Comparison of ENCODE assay signal across 8 cellular contexts in genomic region chrX:71068052-71068918, GRCh38.
DNase-seq lines count a peak whose midpoint lies in the region; ATAC-seq lines count a peak whose summit lies in the region.

SNX12 (minus strand) TSS chrX:71068334; CDS start chrX:71068306, 28 bp downstream.

- ATAC-seq in GM19043 (IDR thresholded peaks at IDR 0.05; ENCODE audit: low read depth, unreplicated experiment) (peak; percentile 96), HG03354 (IDR thresholded peaks at IDR 0.05; ENCODE audit: poor library complexity, severe bottlenecking, unreplicated experiment) (peak; percentile 96)

- DNase-seq in AG20443 (ENCODE audit: low spot score) (peak; percentile 95), NCI-H446 (lab: John Stamatoyannopoulos, UW) (peak; percentile 83 to 91), iris pigment epithelial cell (ENCODE audit: low read depth) (peak; percentile 96)
- peak; percentile 74 for DNase-seq in activated CD4-positive, CD25-positive, alpha-beta regulatory T cell treated with anti-CD3 and anti-CD28 coated beads, Interleukin-2, amount 50 U/mL, for 16 hours (ENCODE audit: low read depth, low spot score)
- DNase-seq in central memory CD4-positive, alpha-beta T cell: peak; percentile 90
- peak; percentile 70 to 75 for DNase-seq in stimulated activated CD4-positive, alpha-beta T cell treated with anti-CD3 and anti-CD28 coated beads, Interleukin-12 subunit alpha, Interleukin-12 subunit beta, amount 100 ng/mL, for 24 hours (ENCODE audit: low read depth in 2 of 2)

Comparison
In these comparisons a context has a peak if more than half of its experiments do, and no peak if none do; other contexts are left out.
1. Peak in every context shown above with its lines: DNase-seq and ATAC-seq.